Comparison of ENCODE assay signal across 8 cellular contexts in genomic region chr4:118278473-118279274, GRCh38.
A peak's percentile ranks its signal among the peaks of the same experiment; 100 is the strongest.
DNase-seq lines count a peak whose midpoint lies in the region; ATAC-seq, FAIRE-seq and TF ChIP-seq lines count a peak whose summit lies in the region.

No MANE protein-coding gene starts in this region.

- H3K9me3 ChIP-seq in adipocyte (ENCODE audit: control insufficient read depth, low read length) (no peaks in the 10 kb centered on the region), trophoblast cell (ENCODE audit: insufficient read depth, low read depth, low read length) (no peaks in the 10 kb centered on the region)

- H3K18ac ChIP-seq in trophoblast cell (ENCODE audit: low read length): peak overlapping the region; percentile 83

- H3K4me3 ChIP-seq in adipocyte (ENCODE audit: low read length) (peak overlapping the region; percentile 99), trophoblast cell (ENCODE audit: low read depth, low read length) (peak overlapping the region; percentile 80)

- H3K23ac ChIP-seq in trophoblast cell (ENCODE audit: low read length): no peak overlapping the region

- H4K91ac ChIP-seq in trophoblast cell (ENCODE audit: low read depth, low read length): peak overlapping the region; percentile 69

- H3K27me3 Mint-ChIP-seq in type B pancreatic cell: no peaks in the 10 kb centered on the region

- no peaks in the 10 kb centered on the region for H3K9me3 Mint-ChIP-seq in type B pancreatic cell

- H3K9ac ChIP-seq in adipocyte (ENCODE audit: low read length): peak overlapping the region; percentile 99
- peak overlapping the region; percentile 89 for H3K9ac ChIP-seq in trophoblast cell (ENCODE audit: low read length)

- DNase-seq in GM12891 (ENCODE audit: insufficient read length, low spot score) (peak; percentile 69), NCI-H1417 treated with DMSO at 0.1 percent for 48 hours (lab: John Stamatoyannopoulos, UW) (peak; percentile 88), SW 1271 (lab: John Stamatoyannopoulos, UW) (peak; percentile 82 to 88), adipocyte (ENCODE audit: low read depth) (peak; percentile 96), cardiac septum (ENCODE audit: low spot score) (peak; percentile 95), trophoblast cell (peak; percentile 97), type B pancreatic cell (ENCODE audit: extremely low spot score, unreplicated experiment) (peak; percentile 95)

- peaks cover 29% of the 10 kb centered on the region for H3K4me1 Mint-ChIP-seq in type B pancreatic cell (ENCODE audit: unreplicated experiment)

- H3K27ac Mint-ChIP-seq in type B pancreatic cell: peak overlapping the region; percentile 93

- peak overlapping the region; percentile 46 for H2BK120ac ChIP-seq in trophoblast cell (ENCODE audit: insufficient read depth, low read length, poor library complexity)

- no CpG with 5 or more reads among the region's 56 CpGs for WGBS in trophoblast cell (ENCODE audit: extremely low coverage, insufficient coverage, insufficient read length)

- H3K4me1 ChIP-seq in adipocyte (ENCODE audit: control insufficient read depth, insufficient read depth, low read length) (peaks cover 38% of the 10 kb centered on the region), trophoblast cell (ENCODE audit: control insufficient read depth in 1 of 2, insufficient read depth in 2 of 2, low read length in 2 of 2) (no peaks in the 10 kb centered on the region)

- H2AK5ac ChIP-seq in trophoblast cell (ENCODE audit: low read length): no peak overlapping the region

- peak overlapping the region; percentile 95 for H3K4me3 Mint-ChIP-seq in type B pancreatic cell

- H2BK12ac ChIP-seq in trophoblast cell (ENCODE audit: low read length): no peak overlapping the region

- H3K14ac ChIP-seq in trophoblast cell (ENCODE audit: low read length): peak overlapping the region; percentile 68

- H3K36me3 ChIP-seq in adipocyte (ENCODE audit: control insufficient read depth, insufficient read depth, low read length, severe bottlenecking) (peaks cover 22% of the 10 kb centered on the region), trophoblast cell (ENCODE audit: control insufficient read depth in 1 of 2, insufficient read depth in 2 of 2, low read length in 2 of 2) (peaks cover 2 to 10% of the 10 kb centered on the region in 2 experiments)

- peak; percentile 89 for ATAC-seq in HG02798 (IDR thresholded peaks at IDR 0.05; ENCODE audit: poor library complexity, unreplicated experiment)

- peak overlapping the region; percentile 41 for H2BK5ac ChIP-seq in trophoblast cell (ENCODE audit: low read depth, low read length, poor library complexity)

- no peaks in the 10 kb centered on the region for H3K27me3 ChIP-seq in adipocyte (replicated peaks; ENCODE audit: control insufficient read depth, insufficient read depth, low read length)
- no peaks in the 10 kb centered on the region for H3K27me3 ChIP-seq in trophoblast cell (ENCODE audit: insufficient read depth, low read length)

- peak overlapping the region; percentile 63 for H4K12ac ChIP-seq in trophoblast cell (ENCODE audit: low read depth, low read length)

- FAIRE-seq in GM12891 (lab: Jason Lieb, UNC): peak; percentile 94

- TF ChIP-seq CTCF in type B pancreatic cell (conservative IDR thresholded peaks at IDR 0.05): no peak

- peak overlapping the region; percentile 68 for H3K4ac ChIP-seq in trophoblast cell (ENCODE audit: low read depth, low read length)

- peaks cover 3% of the 10 kb centered on the region for H3K79me1 ChIP-seq in trophoblast cell (ENCODE audit: low read length)

- peak; percentile 99 for TF ChIP-seq POLR2A in GM12891 (IDR thresholded peaks at IDR 0.05; ENCODE audit: low read depth, low read length)

- peaks cover 27% of the 10 kb centered on the region for H3K36me3 Mint-ChIP-seq in type B pancreatic cell

- peak overlapping the region; percentile 43 for H2AFZ ChIP-seq in trophoblast cell (ENCODE audit: insufficient read depth, low read length, poor library complexity)

- H3K79me2 ChIP-seq in trophoblast cell (ENCODE audit: control insufficient read depth, insufficient read depth, low read length, poor library complexity): peaks cover 5% of the 10 kb centered on the region

- intact Hi-C loops in cardiac septum (cut with DNase I): no loop called here

- peak overlapping the region; percentile 30 for H3K27ac ChIP-seq in trophoblast cell (ENCODE audit: low read depth, low read length)

- H3K4me2 ChIP-seq in trophoblast cell (ENCODE audit: low read length): peak overlapping the region; percentile 76

- peak overlapping the region; percentile 73 for H4K8ac ChIP-seq in trophoblast cell (ENCODE audit: low read depth, low read length)

TF ChIP-seq in GM12891, 5 proteins besides CTCF, POLR2A, EP300 and RAD21:
- no peak for TF ChIP-seq PAX5 (IDR thresholded peaks at IDR 0.05; ENCODE audit: insufficient read depth, low read length, severe bottlenecking)
- no peak for TF ChIP-seq SPI1 (IDR thresholded peaks at IDR 0.05; ENCODE audit: low read depth, low read length)
- TF ChIP-seq POU2F2 (IDR thresholded peaks at IDR 0.05; ENCODE audit: low read depth, low read length): peak; percentile 92
- peak; percentile 99 for TF ChIP-seq POLR2AphosphoS5 (IDR thresholded peaks at IDR 0.05; ENCODE audit: low read depth, low read length)
- TF ChIP-seq TAF1 (IDR thresholded peaks at IDR 0.05; ENCODE audit: low read depth, low read length): peak; percentile 94

Comparison
In these comparisons a context has a peak if more than half of its experiments do, and no peak if none do; other contexts are left out.
1. Peak in every context shown above with its lines: DNase-seq, ATAC-seq, H3K4me3 ChIP-seq and H3K27ac ChIP-seq.